In the genomic region with DNA sequence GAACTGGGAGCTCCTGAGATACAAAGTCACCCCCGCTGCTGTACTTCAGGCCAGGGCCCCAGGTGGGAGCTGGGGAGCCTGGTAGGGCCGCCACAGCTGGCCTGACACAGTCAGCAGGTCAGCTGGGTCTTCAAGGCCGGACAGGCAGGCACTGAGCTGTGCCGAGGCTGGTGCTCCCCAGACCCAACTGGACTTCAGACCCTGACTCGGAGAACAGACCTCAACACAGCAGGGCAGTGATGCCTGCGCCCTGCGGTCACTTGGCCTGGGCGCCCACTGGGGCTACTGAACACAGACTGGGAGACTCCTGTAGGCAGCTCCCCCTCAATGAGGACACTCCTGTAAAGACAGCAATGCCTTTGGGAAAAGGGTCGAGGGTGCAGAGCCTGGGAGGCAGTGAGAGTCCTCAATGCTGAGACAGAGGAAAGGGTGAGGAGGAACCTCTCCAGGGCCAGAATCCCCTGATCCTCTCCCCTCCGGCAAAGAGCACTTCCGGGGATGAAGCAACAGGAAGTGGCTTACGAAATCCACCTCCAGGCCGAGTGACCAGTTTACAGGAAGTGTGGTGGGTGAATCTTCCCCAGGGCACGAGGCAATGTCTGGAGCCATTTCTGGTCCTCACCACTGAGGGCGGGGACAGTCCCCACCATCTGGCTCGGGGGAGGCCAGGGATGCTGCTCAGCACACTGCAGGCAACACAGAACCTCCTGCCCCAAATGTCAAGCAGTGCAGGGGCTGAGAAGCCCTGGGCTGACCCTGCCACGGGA, we compare ENCODE assay signal across 1 cellular context.
A peak's percentile ranks its signal among the peaks of the same experiment; 100 is the strongest.
TF ChIP-seq lines count a peak whose summit lies in the region.

No MANE protein-coding gene starts in this region.

TF ChIP-seq in HepG2, 621 proteins besides CTCF, POLR2A, EP300 and RAD21 (continued from another document and continues in another):
- TF ChIP-seq, protein P1, sequence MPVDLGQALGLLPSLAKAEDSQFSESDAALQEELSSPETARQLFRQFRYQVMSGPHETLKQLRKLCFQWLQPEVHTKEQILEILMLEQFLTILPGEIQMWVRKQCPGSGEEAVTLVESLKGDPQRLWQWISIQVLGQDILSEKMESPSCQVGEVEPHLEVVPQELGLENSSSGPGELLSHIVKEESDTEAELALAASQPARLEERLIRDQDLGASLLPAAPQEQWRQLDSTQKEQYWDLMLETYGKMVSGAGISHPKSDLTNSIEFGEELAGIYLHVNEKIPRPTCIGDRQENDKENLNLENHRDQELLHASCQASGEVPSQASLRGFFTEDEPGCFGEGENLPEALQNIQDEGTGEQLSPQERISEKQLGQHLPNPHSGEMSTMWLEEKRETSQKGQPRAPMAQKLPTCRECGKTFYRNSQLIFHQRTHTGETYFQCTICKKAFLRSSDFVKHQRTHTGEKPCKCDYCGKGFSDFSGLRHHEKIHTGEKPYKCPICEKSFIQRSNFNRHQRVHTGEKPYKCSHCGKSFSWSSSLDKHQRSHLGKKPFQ (CRISPR knock-in tag; IDR thresholded peaks at IDR 0.05; ENCODE audit: insufficient replicate concordance), result peak; percentile 69
- TF ChIP-seq TBX2 (CRISPR knock-in tag; IDR thresholded peaks at IDR 0.05; ENCODE audit: borderline replicate concordance), result peak; percentile 81; the same call in 1 of the 2 replicates
- TF ChIP-seq, protein P2, sequence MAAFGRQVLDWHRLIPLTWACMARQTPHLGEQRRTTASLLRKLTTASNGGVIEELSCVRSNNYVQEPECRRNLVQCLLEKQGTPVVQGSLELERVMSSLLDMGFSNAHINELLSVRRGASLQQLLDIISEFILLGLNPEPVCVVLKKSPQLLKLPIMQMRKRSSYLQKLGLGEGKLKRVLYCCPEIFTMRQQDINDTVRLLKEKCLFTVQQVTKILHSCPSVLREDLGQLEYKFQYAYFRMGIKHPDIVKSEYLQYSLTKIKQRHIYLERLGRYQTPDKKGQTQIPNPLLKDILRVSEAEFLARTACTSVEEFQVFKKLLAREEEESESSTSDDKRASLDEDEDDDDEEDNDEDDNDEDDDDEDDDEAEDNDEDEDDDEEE (CRISPR knock-in tag; IDR thresholded peaks at IDR 0.05), result peak; percentile 11; the same call in 1 of the 2 replicates
- no peak for TF ChIP-seq FOXP1 (IDR thresholded peaks at IDR 0.05)
- TF ChIP-seq FOXP1 (CRISPR knock-in tag; IDR thresholded peaks at IDR 0.05), result peak; percentile 76
- TF ChIP-seq SMC3 (IDR thresholded peaks at IDR 0.05; ENCODE audit: low read length), result peak; percentile 11; the same call in 1 of the 2 replicates
- TF ChIP-seq ZNF879 (CRISPR knock-in tag; IDR thresholded peaks at IDR 0.05), result 0 out of 2 replicates have a peak, but pooled peaks have one; percentile 68
- TF ChIP-seq ZNF841 (CRISPR knock-in tag; IDR thresholded peaks at IDR 0.05; ENCODE audit: borderline replicate concordance), result no peak
- TF ChIP-seq, protein P3, sequence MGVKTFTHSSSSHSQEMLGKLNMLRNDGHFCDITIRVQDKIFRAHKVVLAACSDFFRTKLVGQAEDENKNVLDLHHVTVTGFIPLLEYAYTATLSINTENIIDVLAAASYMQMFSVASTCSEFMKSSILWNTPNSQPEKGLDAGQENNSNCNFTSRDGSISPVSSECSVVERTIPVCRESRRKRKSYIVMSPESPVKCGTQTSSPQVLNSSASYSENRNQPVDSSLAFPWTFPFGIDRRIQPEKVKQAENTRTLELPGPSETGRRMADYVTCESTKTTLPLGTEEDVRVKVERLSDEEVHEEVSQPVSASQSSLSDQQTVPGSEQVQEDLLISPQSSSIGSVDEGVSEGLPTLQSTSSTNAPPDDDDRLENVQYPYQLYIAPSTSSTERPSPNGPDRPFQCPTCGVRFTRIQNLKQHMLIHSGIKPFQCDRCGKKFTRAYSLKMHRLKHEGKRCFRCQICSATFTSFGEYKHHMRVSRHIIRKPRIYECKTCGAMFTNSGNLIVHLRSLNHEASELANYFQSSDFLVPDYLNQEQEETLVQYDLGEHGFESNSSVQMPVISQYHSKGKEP (CRISPR knock-in tag; IDR thresholded peaks at IDR 0.05), result peak; percentile 90; the same call in 1 of the 2 replicates
- TF ChIP-seq, protein P4, sequence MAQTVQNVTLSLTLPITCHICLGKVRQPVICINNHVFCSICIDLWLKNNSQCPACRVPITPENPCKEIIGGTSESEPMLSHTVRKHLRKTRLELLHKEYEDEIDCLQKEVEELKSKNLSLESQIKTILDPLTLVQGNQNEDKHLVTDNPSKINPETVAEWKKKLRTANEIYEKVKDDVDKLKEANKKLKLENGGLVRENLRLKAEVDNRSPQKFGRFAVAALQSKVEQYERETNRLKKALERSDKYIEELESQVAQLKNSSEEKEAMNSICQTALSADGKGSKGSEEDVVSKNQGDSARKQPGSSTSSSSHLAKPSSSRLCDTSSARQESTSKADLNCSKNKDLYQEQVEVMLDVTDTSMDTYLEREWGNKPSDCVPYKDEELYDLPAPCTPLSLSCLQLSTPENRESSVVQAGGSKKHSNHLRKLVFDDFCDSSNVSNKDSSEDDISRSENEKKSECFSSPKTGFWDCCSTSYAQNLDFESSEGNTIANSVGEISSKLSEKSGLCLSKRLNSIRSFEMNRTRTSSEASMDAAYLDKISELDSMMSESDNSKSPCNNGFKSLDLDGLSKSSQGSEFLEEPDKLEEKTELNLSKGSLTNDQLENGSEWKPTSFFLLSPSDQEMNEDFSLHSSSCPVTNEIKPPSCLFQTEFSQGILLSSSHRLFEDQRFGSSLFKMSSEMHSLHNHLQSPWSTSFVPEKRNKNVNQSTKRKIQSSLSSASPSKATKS (CRISPR knock-in tag; IDR thresholded peaks at IDR 0.05), result no peak
- no peak for TF ChIP-seq PAX8 (CRISPR knock-in tag; IDR thresholded peaks at IDR 0.05; ENCODE audit: borderline replicate concordance)
- TF ChIP-seq HMG20A (CRISPR knock-in tag; IDR thresholded peaks at IDR 0.05; ENCODE audit: borderline replicate concordance), result peak; percentile 78
- TF ChIP-seq, protein P5, sequence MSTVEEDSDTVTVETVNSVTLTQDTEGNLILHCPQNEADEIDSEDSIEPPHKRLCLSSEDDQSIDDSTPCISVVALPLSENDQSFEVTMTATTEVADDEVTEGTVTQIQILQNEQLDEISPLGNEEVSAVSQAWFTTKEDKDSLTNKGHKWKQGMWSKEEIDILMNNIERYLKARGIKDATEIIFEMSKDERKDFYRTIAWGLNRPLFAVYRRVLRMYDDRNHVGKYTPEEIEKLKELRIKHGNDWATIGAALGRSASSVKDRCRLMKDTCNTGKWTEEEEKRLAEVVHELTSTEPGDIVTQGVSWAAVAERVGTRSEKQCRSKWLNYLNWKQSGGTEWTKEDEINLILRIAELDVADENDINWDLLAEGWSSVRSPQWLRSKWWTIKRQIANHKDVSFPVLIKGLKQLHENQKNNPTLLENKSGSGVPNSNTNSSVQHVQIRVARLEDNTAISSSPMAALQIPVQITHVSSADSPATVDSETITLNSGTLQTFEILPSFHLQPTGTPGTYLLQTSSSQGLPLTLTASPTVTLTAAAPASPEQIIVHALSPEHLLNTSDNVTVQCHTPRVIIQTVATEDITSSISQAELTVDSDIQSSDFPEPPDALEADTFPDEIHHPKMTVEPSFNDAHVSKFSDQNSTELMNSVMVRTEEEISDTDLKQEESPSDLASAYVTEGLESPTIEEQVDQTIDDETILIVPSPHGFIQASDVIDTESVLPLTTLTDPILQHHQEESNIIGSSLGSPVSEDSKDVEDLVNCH (CRISPR knock-in tag; IDR thresholded peaks at IDR 0.05), result no peak
- no peak for TF ChIP-seq MBD4 (IDR thresholded peaks at IDR 0.05; ENCODE audit: borderline replicate concordance, low read length)
- TF ChIP-seq ZNF615 (CRISPR knock-in tag; IDR thresholded peaks at IDR 0.05; ENCODE audit: borderline replicate concordance), result no peak
- TF ChIP-seq, protein P6, sequence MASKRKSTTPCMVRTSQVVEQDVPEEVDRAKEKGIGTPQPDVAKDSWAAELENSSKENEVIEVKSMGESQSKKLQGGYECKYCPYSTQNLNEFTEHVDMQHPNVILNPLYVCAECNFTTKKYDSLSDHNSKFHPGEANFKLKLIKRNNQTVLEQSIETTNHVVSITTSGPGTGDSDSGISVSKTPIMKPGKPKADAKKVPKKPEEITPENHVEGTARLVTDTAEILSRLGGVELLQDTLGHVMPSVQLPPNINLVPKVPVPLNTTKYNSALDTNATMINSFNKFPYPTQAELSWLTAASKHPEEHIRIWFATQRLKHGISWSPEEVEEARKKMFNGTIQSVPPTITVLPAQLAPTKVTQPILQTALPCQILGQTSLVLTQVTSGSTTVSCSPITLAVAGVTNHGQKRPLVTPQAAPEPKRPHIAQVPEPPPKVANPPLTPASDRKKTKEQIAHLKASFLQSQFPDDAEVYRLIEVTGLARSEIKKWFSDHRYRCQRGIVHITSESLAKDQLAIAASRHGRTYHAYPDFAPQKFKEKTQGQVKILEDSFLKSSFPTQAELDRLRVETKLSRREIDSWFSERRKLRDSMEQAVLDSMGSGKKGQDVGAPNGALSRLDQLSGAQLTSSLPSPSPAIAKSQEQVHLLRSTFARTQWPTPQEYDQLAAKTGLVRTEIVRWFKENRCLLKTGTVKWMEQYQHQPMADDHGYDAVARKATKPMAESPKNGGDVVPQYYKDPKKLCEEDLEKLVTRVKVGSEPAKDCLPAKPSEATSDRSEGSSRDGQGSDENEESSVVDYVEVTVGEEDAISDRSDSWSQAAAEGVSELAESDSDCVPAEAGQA (IDR thresholded peaks at IDR 0.05; ENCODE audit: low read depth), result peak; percentile 69
- TF ChIP-seq, protein P6 (CRISPR knock-in tag; IDR thresholded peaks at IDR 0.05; ENCODE audit: borderline replicate concordance), result no peak
- TF ChIP-seq SATB2 (CRISPR knock-in tag; IDR thresholded peaks at IDR 0.05), result no peak
- TF ChIP-seq ZNF547 (CRISPR knock-in tag; IDR thresholded peaks at IDR 0.05), result no peak; the same call in 1 of the 2 replicates
- TF ChIP-seq ZNF263 (CRISPR knock-in tag; IDR thresholded peaks at IDR 0.05), result peak; percentile 90
- peak; percentile 89 for TF ChIP-seq DMAP1 (CRISPR knock-in tag; IDR thresholded peaks at IDR 0.05)
- peak; percentile 97 for TF ChIP-seq ZNF350 (CRISPR knock-in tag; IDR thresholded peaks at IDR 0.05; ENCODE audit: borderline replicate concordance, low read depth)
- TF ChIP-seq ZNF34 (CRISPR knock-in tag; IDR thresholded peaks at IDR 0.05; ENCODE audit: borderline replicate concordance), result peak; percentile 64; the same call in 1 of the 2 replicates
- TF ChIP-seq KLF12 (CRISPR knock-in tag; IDR thresholded peaks at IDR 0.05; ENCODE audit: borderline replicate concordance), result no peak
- no peak for TF ChIP-seq BRD4 (CRISPR knock-in tag; IDR thresholded peaks at IDR 0.05)
- TF ChIP-seq NR2F6 (IDR thresholded peaks at IDR 0.05), result peak; percentile 42; the same call in 1 of the 2 replicates
- TF ChIP-seq NR2F6 (CRISPR knock-in tag; IDR thresholded peaks at IDR 0.05), result peak; percentile 77
- peak; percentile 86; the same call in 1 of the 2 replicates for TF ChIP-seq ZNF317 (CRISPR knock-in tag; IDR thresholded peaks at IDR 0.05)
- 0 out of 2 replicates have a peak, but pooled peaks have one; percentile 52 for TF ChIP-seq ESRRA (CRISPR knock-in tag; IDR thresholded peaks at IDR 0.05; ENCODE audit: low read depth)
- no peak for TF ChIP-seq MTA3 (CRISPR knock-in tag; IDR thresholded peaks at IDR 0.05)
- peak; percentile 95 for TF ChIP-seq SMAD3 (CRISPR knock-in tag; IDR thresholded peaks at IDR 0.05)
- TF ChIP-seq ARID2 (CRISPR knock-in tag; IDR thresholded peaks at IDR 0.05; ENCODE audit: borderline replicate concordance), result no peak
- TF ChIP-seq ZKSCAN8 (CRISPR knock-in tag; IDR thresholded peaks at IDR 0.05; ENCODE audit: borderline replicate concordance), result peak; percentile 88
- peak; percentile 79; the same call in 1 of the 2 replicates for TF ChIP-seq ZNF292 (CRISPR knock-in tag; IDR thresholded peaks at IDR 0.05; ENCODE audit: borderline replicate concordance, low read depth)
- TF ChIP-seq, protein P7, sequence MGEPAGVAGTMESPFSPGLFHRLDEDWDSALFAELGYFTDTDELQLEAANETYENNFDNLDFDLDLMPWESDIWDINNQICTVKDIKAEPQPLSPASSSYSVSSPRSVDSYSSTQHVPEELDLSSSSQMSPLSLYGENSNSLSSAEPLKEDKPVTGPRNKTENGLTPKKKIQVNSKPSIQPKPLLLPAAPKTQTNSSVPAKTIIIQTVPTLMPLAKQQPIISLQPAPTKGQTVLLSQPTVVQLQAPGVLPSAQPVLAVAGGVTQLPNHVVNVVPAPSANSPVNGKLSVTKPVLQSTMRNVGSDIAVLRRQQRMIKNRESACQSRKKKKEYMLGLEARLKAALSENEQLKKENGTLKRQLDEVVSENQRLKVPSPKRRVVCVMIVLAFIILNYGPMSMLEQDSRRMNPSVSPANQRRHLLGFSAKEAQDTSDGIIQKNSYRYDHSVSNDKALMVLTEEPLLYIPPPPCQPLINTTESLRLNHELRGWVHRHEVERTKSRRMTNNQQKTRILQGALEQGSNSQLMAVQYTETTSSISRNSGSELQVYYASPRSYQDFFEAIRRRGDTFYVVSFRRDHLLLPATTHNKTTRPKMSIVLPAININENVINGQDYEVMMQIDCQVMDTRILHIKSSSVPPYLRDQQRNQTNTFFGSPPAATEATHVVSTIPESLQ (CRISPR knock-in tag; conservative IDR thresholded peaks at IDR 0.05), result 0 out of 2 replicates have a peak, but pooled peaks have one; percentile 85
- TF ChIP-seq ZNF282 (IDR thresholded peaks at IDR 0.05; ENCODE audit: partially characterized antibody), result no peak
- TF ChIP-seq CCAR2 (optimal IDR thresholded peaks at IDR 0.05; ENCODE audit: low read depth, low read length), result no peak
- TF ChIP-seq, protein P8, sequence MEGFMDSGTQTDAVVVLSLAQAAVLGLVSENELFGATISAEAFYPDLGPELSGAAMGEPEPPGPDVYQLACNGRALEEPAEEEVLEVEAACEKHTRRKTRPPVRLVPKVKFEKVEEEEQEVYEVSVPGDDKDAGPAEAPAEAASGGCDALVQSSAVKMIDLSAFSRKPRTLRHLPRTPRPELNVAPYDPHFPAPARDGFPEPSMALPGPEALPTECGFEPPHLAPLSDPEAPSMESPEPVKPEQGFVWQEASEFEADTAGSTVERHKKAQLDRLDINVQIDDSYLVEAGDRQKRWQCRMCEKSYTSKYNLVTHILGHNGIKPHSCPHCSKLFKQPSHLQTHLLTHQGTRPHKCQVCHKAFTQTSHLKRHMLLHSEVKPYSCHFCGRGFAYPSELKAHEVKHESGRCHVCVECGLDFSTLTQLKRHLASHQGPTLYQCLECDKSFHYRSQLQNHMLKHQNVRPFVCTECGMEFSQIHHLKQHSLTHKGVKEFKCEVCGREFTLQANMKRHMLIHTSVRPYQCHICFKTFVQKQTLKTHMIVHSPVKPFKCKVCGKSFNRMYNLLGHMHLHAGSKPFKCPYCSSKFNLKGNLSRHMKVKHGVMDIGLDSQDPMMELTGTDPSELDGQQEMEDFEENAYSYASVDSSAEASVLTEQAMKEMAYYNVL (CRISPR knock-in tag; IDR thresholded peaks at IDR 0.05; ENCODE audit: borderline replicate concordance), result peak; percentile 86; the same call in 1 of the 2 replicates
